1 cellular context compared by ENCODE assay signal in the genomic region with DNA sequence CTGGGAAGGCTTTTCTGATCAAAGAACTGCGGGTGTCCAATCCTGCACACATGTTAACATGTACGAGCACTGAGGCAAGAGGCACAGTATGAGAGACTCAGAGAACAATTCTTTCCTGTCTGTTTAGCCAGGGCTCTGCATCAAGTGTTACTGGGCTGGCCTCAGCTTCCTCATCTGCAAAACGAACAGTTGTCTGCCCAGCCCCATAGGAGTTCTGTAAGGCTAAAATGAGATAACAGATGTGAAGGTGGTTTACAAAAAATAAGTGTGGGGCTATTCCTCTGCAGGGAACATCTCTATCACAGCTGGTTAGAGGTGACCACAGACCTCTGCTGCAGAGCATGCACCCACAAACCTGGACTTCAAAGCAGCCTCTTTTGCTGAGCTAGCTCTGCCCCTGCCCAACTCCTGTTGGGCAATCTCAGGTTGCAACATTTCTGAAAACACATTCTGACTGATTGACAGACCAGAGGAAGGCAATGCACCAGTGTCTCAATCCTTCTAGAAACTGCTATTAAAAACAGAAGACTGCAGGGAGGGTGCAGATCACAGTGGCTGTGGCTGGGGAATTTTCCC.
TF ChIP-seq lines count a peak whose summit lies in the region.

No MANE protein-coding gene starts in this region.

TF ChIP-seq in GM23338, 12 proteins besides CTCF, POLR2A, EP300 and RAD21 (continued from another document):
- TF ChIP-seq, protein P1, sequence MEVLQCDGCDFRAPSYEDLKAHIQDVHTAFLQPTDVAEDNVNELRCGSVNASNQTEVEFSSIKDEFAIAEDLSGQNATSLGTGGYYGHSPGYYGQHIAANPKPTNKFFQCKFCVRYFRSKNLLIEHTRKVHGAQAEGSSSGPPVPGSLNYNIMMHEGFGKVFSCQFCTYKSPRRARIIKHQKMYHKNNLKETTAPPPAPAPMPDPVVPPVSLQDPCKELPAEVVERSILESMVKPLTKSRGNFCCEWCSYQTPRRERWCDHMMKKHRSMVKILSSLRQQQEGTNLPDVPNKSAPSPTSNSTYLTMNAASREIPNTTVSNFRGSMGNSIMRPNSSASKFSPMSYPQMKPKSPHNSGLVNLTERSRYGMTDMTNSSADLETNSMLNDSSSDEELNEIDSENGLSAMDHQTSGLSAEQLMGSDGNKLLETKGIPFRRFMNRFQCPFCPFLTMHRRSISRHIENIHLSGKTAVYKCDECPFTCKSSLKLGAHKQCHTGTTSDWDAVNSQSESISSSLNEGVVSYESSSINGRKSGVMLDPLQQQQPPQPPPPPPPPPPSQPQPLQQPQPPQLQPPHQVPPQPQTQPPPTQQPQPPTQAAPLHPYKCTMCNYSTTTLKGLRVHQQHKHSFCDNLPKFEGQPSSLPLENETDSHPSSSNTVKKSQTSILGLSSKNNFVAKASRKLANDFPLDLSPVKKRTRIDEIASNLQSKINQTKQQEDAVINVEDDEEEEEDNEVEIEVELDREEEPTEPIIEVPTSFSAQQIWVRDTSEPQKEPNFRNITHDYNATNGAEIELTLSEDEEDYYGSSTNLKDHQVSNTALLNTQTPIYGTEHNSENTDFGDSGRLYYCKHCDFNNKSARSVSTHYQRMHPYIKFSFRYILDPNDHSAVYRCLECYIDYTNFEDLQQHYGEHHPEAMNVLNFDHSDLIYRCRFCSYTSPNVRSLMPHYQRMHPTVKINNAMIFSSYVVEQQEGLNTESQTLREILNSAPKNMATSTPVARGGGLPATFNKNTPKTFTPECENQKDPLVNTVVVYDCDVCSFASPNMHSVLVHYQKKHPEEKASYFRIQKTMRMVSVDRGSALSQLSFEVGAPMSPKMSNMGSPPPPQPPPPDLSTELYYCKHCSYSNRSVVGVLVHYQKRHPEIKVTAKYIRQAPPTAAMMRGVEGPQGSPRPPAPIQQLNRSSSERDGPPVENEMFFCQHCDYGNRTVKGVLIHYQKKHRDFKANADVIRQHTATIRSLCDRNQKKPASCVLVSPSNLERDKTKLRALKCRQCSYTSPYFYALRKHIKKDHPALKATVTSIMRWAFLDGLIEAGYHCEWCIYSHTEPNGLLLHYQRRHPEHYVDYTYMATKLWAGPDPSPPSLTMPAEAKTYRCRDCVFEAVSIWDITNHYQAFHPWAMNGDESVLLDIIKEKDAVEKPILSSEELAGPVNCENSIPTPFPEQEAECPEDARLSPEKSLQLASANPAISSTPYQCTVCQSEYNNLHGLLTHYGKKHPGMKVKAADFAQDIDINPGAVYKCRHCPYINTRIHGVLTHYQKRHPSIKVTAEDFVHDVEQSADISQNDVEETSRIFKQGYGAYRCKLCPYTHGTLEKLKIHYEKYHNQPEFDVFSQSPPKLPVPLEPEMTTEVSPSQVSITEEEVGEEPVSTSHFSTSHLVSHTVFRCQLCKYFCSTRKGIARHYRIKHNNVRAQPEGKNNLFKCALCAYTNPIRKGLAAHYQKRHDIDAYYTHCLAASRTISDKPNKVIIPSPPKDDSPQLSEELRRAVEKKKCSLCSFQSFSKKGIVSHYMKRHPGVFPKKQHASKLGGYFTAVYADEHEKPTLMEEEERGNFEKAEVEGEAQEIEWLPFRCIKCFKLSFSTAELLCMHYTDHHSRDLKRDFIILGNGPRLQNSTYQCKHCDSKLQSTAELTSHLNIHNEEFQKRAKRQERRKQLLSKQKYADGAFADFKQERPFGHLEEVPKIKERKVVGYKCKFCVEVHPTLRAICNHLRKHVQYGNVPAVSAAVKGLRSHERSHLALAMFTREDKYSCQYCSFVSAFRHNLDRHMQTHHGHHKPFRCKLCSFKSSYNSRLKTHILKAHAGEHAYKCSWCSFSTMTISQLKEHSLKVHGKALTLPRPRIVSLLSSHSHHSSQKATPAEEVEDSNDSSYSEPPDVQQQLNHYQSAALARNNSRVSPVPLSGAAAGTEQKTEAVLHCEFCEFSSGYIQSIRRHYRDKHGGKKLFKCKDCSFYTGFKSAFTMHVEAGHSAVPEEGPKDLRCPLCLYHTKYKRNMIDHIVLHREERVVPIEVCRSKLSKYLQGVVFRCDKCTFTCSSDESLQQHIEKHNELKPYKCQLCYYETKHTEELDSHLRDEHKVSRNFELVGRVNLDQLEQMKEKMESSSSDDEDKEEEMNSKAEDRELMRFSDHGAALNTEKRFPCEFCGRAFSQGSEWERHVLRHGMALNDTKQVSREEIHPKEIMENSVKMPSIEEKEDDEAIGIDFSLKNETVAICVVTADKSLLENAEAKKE (CRISPR knock-in tag; IDR thresholded peaks at IDR 0.05), result no peak
- TF ChIP-seq EZH2phosphoT487 (IDR thresholded peaks at IDR 0.05; ENCODE audit: unreplicated experiment), result no peak
- TF ChIP-seq ZNF114 (CRISPR knock-in tag; IDR thresholded peaks at IDR 0.05), result no peak
- TF ChIP-seq, protein P2, sequence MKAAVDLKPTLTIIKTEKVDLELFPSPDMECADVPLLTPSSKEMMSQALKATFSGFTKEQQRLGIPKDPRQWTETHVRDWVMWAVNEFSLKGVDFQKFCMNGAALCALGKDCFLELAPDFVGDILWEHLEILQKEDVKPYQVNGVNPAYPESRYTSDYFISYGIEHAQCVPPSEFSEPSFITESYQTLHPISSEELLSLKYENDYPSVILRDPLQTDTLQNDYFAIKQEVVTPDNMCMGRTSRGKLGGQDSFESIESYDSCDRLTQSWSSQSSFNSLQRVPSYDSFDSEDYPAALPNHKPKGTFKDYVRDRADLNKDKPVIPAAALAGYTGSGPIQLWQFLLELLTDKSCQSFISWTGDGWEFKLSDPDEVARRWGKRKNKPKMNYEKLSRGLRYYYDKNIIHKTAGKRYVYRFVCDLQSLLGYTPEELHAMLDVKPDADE (IDR thresholded peaks at IDR 0.05), result no peak
- no peak for TF ChIP-seq JUNB (IDR thresholded peaks at IDR 0.05; ENCODE audit: unreplicated experiment)
